In genomic region chr5:15442183-15442550, GRCh38 we compare ENCODE assay signal across 24 cellular contexts.
"Had no signal": no experiment of that assay in that cellular context is flagged by ENCODE, and none has a peak within 500 bp of the region (broad histone marks: within the 10 kb centered on the region; RNA-seq: fewer than 3 reads in every experiment).

No MANE protein-coding gene starts in this region.

- H3K27ac ChIP-seq: neural progenitor cell, ovary, right atrium auricular region, sigmoid colon, skin epidermis, testis, tibial nerve, upper lobe of right lung, vagina had no signal

- H2AFZ ChIP-seq: neural progenitor cell had no signal

- H3K4me2 ChIP-seq: neural progenitor cell had no signal

- H3K27me3 ChIP-seq: neural progenitor cell, ovary, right atrium auricular region, sigmoid colon, testis, tibial nerve, upper lobe of right lung, vagina had no signal

- H3K9ac ChIP-seq: neural progenitor cell had no signal

- ATAC-seq: left colon; left ventricle myocardium superior; natural killer cell treated with Interleukin-12 subunit alpha and Interleukin-12 subunit beta and Interleukin-15 and Interleukin-18, amount 100 ng/mL, for 72 hours; stimulated activated naive B cell treated with anti-CD40 and anti-IgM and Interleukin-4, amounts not matched to agents 10 μg/mL and 1 μg/mL and 100 μg/mL, for 72 hours; stimulated activated naive CD8-positive, alpha-beta T cell treated with anti-CD3 and anti-CD28 coated beads, Interleukin-15, amount 100 ng/mL, for 72 hours; upper lobe of right lung had no signal

- H3K4me1 ChIP-seq: neural progenitor cell, right atrium auricular region, testis, upper lobe of right lung, vagina had no signal

- H3K36me3 ChIP-seq: neural progenitor cell, ovary, right atrium auricular region, sigmoid colon, tibial nerve, upper lobe of right lung, vagina had no signal

- DNase-seq: effector CD8-positive, alpha-beta T cell; foreskin melanocyte; head of caudate nucleus; hippocampal formation; left colon; left ventricle myocardium superior; mesenchymal stem cell; midbrain; nucleus accumbens; ovary; sigmoid colon; stimulated activated CD4-positive, alpha-beta T cell treated with anti-CD3 and anti-CD28 coated beads, Interleukin-2, amount 100 ng/mL, for 24 hours; stimulated activated CD4-positive, alpha-beta T cell treated with anti-CD3 and anti-CD28 coated beads, Interleukin-4, amount 100 ng/mL, for 4 hours; stimulated activated naive B cell treated with anti-CD40 and anti-IgM and Interleukin-4, amounts not matched to agents 10 μg/mL and 1 μg/mL and 100 μg/mL, for 72 hours; stimulated activated naive CD8-positive, alpha-beta T cell treated with anti-CD3 and anti-CD28 coated beads, Interleukin-15, amount 100 ng/mL, for 72 hours; testis; upper lobe of right lung had no signal

- H3K4me3 ChIP-seq: lung, neural progenitor cell, ovary, right atrium auricular region, sigmoid colon, skin epidermis, testis, tibial nerve, upper lobe of right lung, vagina had no signal
